18 cellular contexts compared by ENCODE assay signal in genomic region chr12:116266631-116267349, GRCh38. TPM values are rescaled to one million over a fixed set of nuclear protein-coding genes. Genes with fewer than 3 reads are reported as not detected.
DNase-seq lines count a peak whose midpoint lies in the region; ATAC-seq, FAIRE-seq and TF ChIP-seq lines count a peak whose summit lies in the region.
"Had no signal": no experiment of that assay in that cellular context is flagged by ENCODE, and none has a peak within 500 bp of the region (broad histone marks: within the 10 kb centered on the region; RNA-seq: fewer than 3 reads in every experiment).

No MANE protein-coding gene starts in this region.

- no peaks in the 10 kb centered on the region for H3K9me2 ChIP-seq in hepatocyte (replicated peaks; ENCODE audit: insufficient read depth)

- peaks cover 41% of the 10 kb centered on the region for H4K20me1 ChIP-seq in K562 (replicated peaks; ENCODE audit: control insufficient read depth, insufficient read depth, low read length)
- H4K20me1 ChIP-seq in hepatocyte (ENCODE audit: insufficient read depth, poor library complexity, severe bottlenecking): peaks cover 98% of the 10 kb centered on the region

- CTCF ChIA-PET in K562 (lab: Yijun Ruan, JAX; ENCODE audit: low intra/inter-chr PET ratio): interaction anchor here (0.6 kb wide), 1 partner anchor 259 kb away, joined by 3 read pairs; no protein-coding TSS in a partner anchor

- POLR2A ChIA-PET in K562 (lab: Yijun Ruan, JAX): interaction anchor here (0.6 to 2.2 kb wide), 6 partner anchors 9 to 293 kb away, joined by 3 to 9 read pairs (median 4); partner anchors contain the start of gene MAP1LC3B2

- intact Hi-C loops in K562 (cut with micrococcal nuclease): no loop called here

- H3K79me2 ChIP-seq in ACC112 (ENCODE audit: control insufficient read depth, insufficient read depth, low read length, unreplicated experiment) (peaks cover 92% of the 10 kb centered on the region), K562 (ENCODE audit: control insufficient read depth, insufficient read depth, low read length) (peaks cover 98% of the 10 kb centered on the region), hepatocyte (peaks cover 100% of the 10 kb centered on the region)

- H3K4me1 ChIP-seq in ACC112 (ENCODE audit: control insufficient read depth, insufficient read depth, low read length, unreplicated experiment) (peaks cover 58% of the 10 kb centered on the region), K562 (replicated peaks in 1 of 2; ENCODE audit: control insufficient read depth in 2 of 2, insufficient read depth in 2 of 2, low read length in 2 of 2) (peaks cover 14 to 35% of the 10 kb centered on the region in 2 experiments), hepatocyte (ENCODE audit: insufficient read depth) (peaks cover 46% of the 10 kb centered on the region)
- H3K4me1 ChIP-seq: SJCRH30 had no signal

- FAIRE-seq in K562 (lab: Jason Lieb, UNC): peak; percentile 63

- TF ChIP-seq POLR2A in K562 (conservative IDR thresholded peaks at IDR 0.05): no peak

- no peak for TF ChIP-seq EP300 in K562 (IDR thresholded peaks at IDR 0.05; ENCODE audit: low read length)

- H3K4me2 ChIP-seq in K562 (ENCODE audit: insufficient read depth, low read length): no peak overlapping the region
- peak overlapping the region; percentile 45 for H3K4me2 ChIP-seq in hepatocyte

- H3K4me3 ChIP-seq in ACC112 (ENCODE audit: low read depth, low read length) (peak overlapping the region; percentile 12; the same call in 1 of the 2 replicates), K562 (no peak overlapping the region), hepatocyte (no peak overlapping the region)
- H3K4me3 ChIP-seq: ascending aorta, left ventricle myocardium inferior, right lobe of liver, SJCRH30 had no signal

- H3K27ac ChIP-seq in ACC112 (ENCODE audit: low read depth, low read length) (peak overlapping the region; percentile 8; the same call in 1 of the 2 replicates), K562 (ENCODE audit: extremely low read depth, low read depth, low read length) (peak overlapping the region; percentile 20; the same call in 1 of the 3 replicates), hepatocyte (no peak overlapping the region)
- H3K27ac ChIP-seq: ascending aorta, epithelial cell of prostate, left ventricle myocardium inferior, right lobe of liver, SJCRH30 had no signal

- DNase-seq in HCEC 1CT (peak; percentile 32), K562 (ENCODE audit: extremely low read depth in 1 of 4, low spot score in 3 of 4) (no peak), hepatocyte (ENCODE audit: low spot score) (no peak), midbrain (lab: John Stamatoyannopoulos, UW) (no peak)
- DNase-seq in activated CD4-positive, alpha-beta T cell treated with anti-CD3 and anti-CD28 coated beads, Interleukin-2, amount 50 U/mL, for 4 hours: no peak
- no peak for DNase-seq in activated CD4-positive, alpha-beta T cell treated with anti-CD3 and anti-CD28 coated beads for 48 hours
- DNase-seq: activated gamma-delta T cell treated with Interleukin-2 at 50 U/mL for 16 hours; cortex of kidney; left ventricle myocardium inferior; NCI-H1417; NCI-H2171; right lobe of liver; SJCRH30; stimulated activated CD4-positive, alpha-beta T cell treated with anti-CD3 and anti-CD28 coated beads, Interleukin-2, amount 100 ng/mL, for 48 hours had no signal

- TF ChIP-seq CTCF in K562 (IDR thresholded peaks at IDR 0.05 in 2 of 3, conservative IDR thresholded peaks at IDR 0.05 in 1 of 3; ENCODE audit: insufficient read depth in 2 of 3, low read depth in 1 of 3, low read length in 3 of 3): no peak
- no peak for TF ChIP-seq CTCF in hepatocyte (IDR thresholded peaks at IDR 0.05; ENCODE audit: poor library complexity)

- 40% methylated on average over 6 of the region's 6 CpGs for whole genome bisulfite sequencing in K562 (ENCODE audit: insufficient coverage, low coverage, missing lambda C conversion rate)
- WGBS in hepatocyte (ENCODE audit: low lambda C conversion rate, missing lambda C conversion rate): 61% methylated on average over 6 of the region's 6 CpGs

- in situ Hi-C loops in K562 (cut with MboI): no loop called here

- ATAC-seq in K562 (no peak), HG03159 (IDR thresholded peaks at IDR 0.05; ENCODE audit: unreplicated experiment) (no peak)

- H3K27me3 ChIP-seq in ACC112 (ENCODE audit: insufficient read depth, low read length): no peaks in the 10 kb centered on the region
- H3K27me3 ChIP-seq in K562 (ENCODE audit: control insufficient read depth in 2 of 2, insufficient read depth in 2 of 2, low read length in 2 of 2): no peaks in the 10 kb centered on the region; a peak in 1 of 5 replicates
- H3K27me3 ChIP-seq in hepatocyte: no peaks in the 10 kb centered on the region
- H3K27me3 ChIP-seq: ascending aorta, right lobe of liver, SJCRH30 had no signal

- no peak overlapping the region for H2AFZ ChIP-seq in ACC112 (ENCODE audit: low read length, unreplicated experiment)
- no peak overlapping the region for H2AFZ ChIP-seq in K562 (ENCODE audit: low read depth, low read length)
- H2AFZ ChIP-seq in hepatocyte: no peak overlapping the region

- no peak overlapping the region for H3K9ac ChIP-seq in K562 (ENCODE audit: insufficient read depth in 1 of 2, low read depth in 2 of 2, low read length in 2 of 2)

- H3K9me3 ChIP-seq in K562 (replicated peaks; ENCODE audit: control insufficient read depth, insufficient read depth, low read depth, low read length) (no peaks in the 10 kb centered on the region), hepatocyte (ENCODE audit: low read depth) (no peaks in the 10 kb centered on the region)
- H3K9me3 ChIP-seq: ascending aorta, left ventricle myocardium inferior, right lobe of liver, SJCRH30 had no signal

- no TSS peak for BruUV-seq in K562 (replicated peaks; lab: Mats Ljungman, UMichigan)

- no peak for TF ChIP-seq RAD21 in K562 (CRISPR knock-in tag; conservative IDR thresholded peaks at IDR 0.05 in 1 of 2, IDR thresholded peaks at IDR 0.05 in 1 of 2)

- H3K9me1 ChIP-seq in K562 (ENCODE audit: control insufficient read depth, insufficient read depth, low read length): no peaks in the 10 kb centered on the region

- H3K36me3 ChIP-seq in ACC112 (ENCODE audit: insufficient read depth, low read length): no peaks in the 10 kb centered on the region
- H3K36me3 ChIP-seq in K562 (ENCODE audit: control insufficient read depth, insufficient read depth, low read length): no peaks in the 10 kb centered on the region
- no peaks in the 10 kb centered on the region for H3K36me3 ChIP-seq in hepatocyte (replicated peaks; ENCODE audit: insufficient read depth, low read depth)
- H3K36me3 ChIP-seq: ascending aorta, left ventricle myocardium inferior, right lobe of liver, SJCRH30 had no signal

TF ChIP-seq in K562, 482 proteins besides CTCF, POLR2A, EP300 and RAD21 (continues in another document):
- TF ChIP-seq HEY1 (CRISPR knock-in tag; IDR thresholded peaks at IDR 0.05; ENCODE audit: borderline replicate concordance) (no peak), MEF2A (IDR thresholded peaks at IDR 0.05; ENCODE audit: control insufficient read depth, low read depth, low read length) (no peak), SFPQ (IDR thresholded peaks at IDR 0.05; ENCODE audit: low read depth, low read length) (no peak), ATF7 (IDR thresholded peaks at IDR 0.05) (no peak), TAL1 (IDR thresholded peaks at IDR 0.05) (no peak), ZKSCAN8 (CRISPR knock-in tag; IDR thresholded peaks at IDR 0.05) (no peak), CHD2 (IDR thresholded peaks at IDR 0.05; ENCODE audit: low read depth, low read length) (no peak), ESRRB (CRISPR knock-in tag; IDR thresholded peaks at IDR 0.05; ENCODE audit: borderline replicate concordance) (no peak)

RNA-seq across cellular contexts. Expression of gene MED13L, which starts 10.7 kb away (rescaled TPM):
- 259 and 607 TPM in 2 replicates for total RNA-seq in K562 (2011; cell fraction: chromatin; rRNA removed; ENCODE audit: low replicate concordance)
- 97.6 and 127 TPM in 2 replicates for total RNA-seq in K562 (2011; cell fraction: nucleolus; rRNA removed)
- 277 and 397 TPM in 2 replicates for total RNA-seq in K562 (2011; cell fraction: nucleoplasm; rRNA removed)
- total RNA-seq in K562 (2014; rRNA removed) (29.3 and 32.5 TPM in 2 replicates), K562 (2014; rRNA removed; fragmentation: Illumina TruSeq; extraction: Trizol) (71.9 and 82.3 TPM in 2 replicates), K562 (2015; rRNA removed; fragmentation: Illumina TruSeq; extraction: Trizol) (70.1 and 70.8 TPM in 2 replicates), K562 (2021) (76.9 and 90.3 TPM in 2 replicates), hepatocyte (122 and 135 TPM in 2 replicates)
- polyA plus RNA-seq in K562 (2011; rRNA removed) (45.8 and 48.0 TPM in 2 replicates), K562 (2014; fragmentation: Illumina TruSeq; extraction: Trizol) (34.0 and 36.9 TPM in 2 replicates), K562 (2014; fragmentation: Nextera tagmentation; extraction: Ambion mirVana) (10 to 100 TPM; 13.4 to 22.0 TPM), K562 (2014; rRNA removed) (25.7 and 26.8 TPM in 2 replicates), hepatocyte (23.7 and 23.9 TPM in 2 replicates)
- 26.1 and 36.3 TPM in 2 replicates for polyA plus RNA-seq in K562 (2011; cell fraction: cytosol; rRNA removed)
- 102 and 117 TPM in 2 replicates for polyA plus RNA-seq in K562 (2011; cell fraction: nucleus; rRNA removed)
- polyA plus RNA-seq in K562 (2012): 29.2 and 39.4 TPM in 2 replicates
- polyA minus RNA-seq in K562 (2011; rRNA and poly(A)+ RNA removed): 279 and 322 TPM in 2 replicates
- polyA minus RNA-seq in K562 (2011; cell fraction: cytosol; rRNA and poly(A)+ RNA removed): 59.1 and 73.6 TPM in 2 replicates
- 174 and 313 TPM in 2 replicates for polyA minus RNA-seq in K562 (2011; cell fraction: nucleus; rRNA and poly(A)+ RNA removed)
